Comparison of ENCODE assay signal across 9 cellular contexts in genomic region chr11:2194877-2195755, GRCh38. TPM values are rescaled to one million over a fixed set of nuclear protein-coding genes. Genes with fewer than 3 reads are reported as not detected.
DNase-seq lines count a peak whose midpoint lies in the region; ATAC-seq and TF ChIP-seq lines count a peak whose summit lies in the region.
"Had no signal": no experiment of that assay in that cellular context is flagged by ENCODE, and none has a peak within 500 bp of the region (broad histone marks: within the 10 kb centered on the region; RNA-seq: fewer than 3 reads in every experiment).

No MANE protein-coding gene starts in this region.

- no peaks in the 10 kb centered on the region for H3K9me2 ChIP-seq in Karpas-422 (replicated peaks; ENCODE audit: insufficient read depth, low read length)

- no peak for ATAC-seq in HG02970 (IDR thresholded peaks at IDR 0.05; ENCODE audit: low FRiP score, unreplicated experiment)

- peak; percentile 42 for DNase-seq in Daoy (ENCODE audit: low read depth)
- DNase-seq in Karpas-422, result peak; percentile 75
- peak; percentile 52 for DNase-seq in activated CD4-positive, alpha-beta T cell treated with anti-CD3 and anti-CD28 coated beads, Interleukin-2, amount 10 ng/mL, durations not matched to agents 7 days and 5 days
- DNase-seq in effector CD8-positive, alpha-beta T cell (lab: John Stamatoyannopoulos, UW), result peak; percentile 31
- no peak for DNase-seq in Ammon's horn (ENCODE audit: low spot score)
- DNase-seq in occipital lobe (lab: John Stamatoyannopoulos, UW), result no peak

- TF ChIP-seq CTCF in neutrophil (IDR thresholded peaks at IDR 0.05), result peak; percentile 82

- H3K36me3 Mint-ChIP-seq in activated CD4-positive, alpha-beta T cell treated with anti-CD3 and anti-CD28 coated beads, Interleukin-2, amount 10 ng/mL, durations not matched to agents 7 days and 5 days (ENCODE audit: low read depth), result no peaks in the 10 kb centered on the region

- no peak overlapping the region for H2AFZ ChIP-seq in Karpas-422 (ENCODE audit: low read length)

- H4K20me1 ChIP-seq in Karpas-422 (ENCODE audit: insufficient read depth, low read depth, low read length), result no peaks in the 10 kb centered on the region

- H3K4me1 ChIP-seq in Karpas-422 (ENCODE audit: low read length), result no peaks in the 10 kb centered on the region
- H3K4me1 ChIP-seq in neutrophil (ENCODE audit: control insufficient read depth in 1 of 2, insufficient read depth in 1 of 2, low read depth in 1 of 2, low read length in 1 of 2), result peaks cover 5 to 10% of the 10 kb centered on the region in 2 experiments

- H3K36me3 ChIP-seq in Karpas-422 (ENCODE audit: insufficient read depth, low read length) (no peaks in the 10 kb centered on the region), neutrophil (no peaks in the 10 kb centered on the region)

- no peaks in the 10 kb centered on the region for H3K9me3 Mint-ChIP-seq in activated CD4-positive, alpha-beta T cell treated with anti-CD3 and anti-CD28 coated beads, Interleukin-2, amount 10 ng/mL, durations not matched to agents 7 days and 5 days

- no peaks in the 10 kb centered on the region for H3K27me3 ChIP-seq in Karpas-422 (ENCODE audit: low read length)
- H3K27me3 ChIP-seq in neutrophil, result peaks cover 19% of the 10 kb centered on the region

- H3K9me3 ChIP-seq in Karpas-422 (ENCODE audit: low read length) (no peaks in the 10 kb centered on the region), neutrophil (no peaks in the 10 kb centered on the region)

- peaks cover 10% of the 10 kb centered on the region for H3K27me3 Mint-ChIP-seq in activated CD4-positive, alpha-beta T cell treated with anti-CD3 and anti-CD28 coated beads, Interleukin-2, amount 10 ng/mL, durations not matched to agents 7 days and 5 days

- H3K79me2 ChIP-seq in Karpas-422 (ENCODE audit: low read length), result no peaks in the 10 kb centered on the region

- H3K27ac Mint-ChIP-seq in activated CD4-positive, alpha-beta T cell treated with anti-CD3 and anti-CD28 coated beads, Interleukin-2, amount 10 ng/mL, durations not matched to agents 7 days and 5 days, result no peak overlapping the region

- H3K4me3 Mint-ChIP-seq in activated CD4-positive, alpha-beta T cell treated with anti-CD3 and anti-CD28 coated beads, Interleukin-2, amount 10 ng/mL, durations not matched to agents 7 days and 5 days, result no peak overlapping the region

- H3K27ac ChIP-seq in Karpas-422 (ENCODE audit: low read length) (no peak overlapping the region), neutrophil (no peak overlapping the region)

- H3K9ac ChIP-seq in Karpas-422 (ENCODE audit: low read length), result no peak overlapping the region

- H3K4me3 ChIP-seq in Karpas-422 (ENCODE audit: low read length), result no peak overlapping the region
- no peak overlapping the region for H3K4me3 ChIP-seq in neutrophil (ENCODE audit: low read depth in 1 of 2, low read length in 1 of 2)

- no peak overlapping the region for H3K4me2 ChIP-seq in Karpas-422 (ENCODE audit: low read depth, low read length, poor library complexity, severe bottlenecking)

- POLR2A ChIA-PET in activated CD4-positive, alpha-beta T cell treated with anti-CD3 and anti-CD28 coated beads, Interleukin-2, amount 10 ng/mL, durations not matched to agents 7 days and 5 days (lab: Charles Lee), result no interaction called here

- peaks cover 6% of the 10 kb centered on the region for H3K4me1 Mint-ChIP-seq in activated CD4-positive, alpha-beta T cell treated with anti-CD3 and anti-CD28 coated beads, Interleukin-2, amount 10 ng/mL, durations not matched to agents 7 days and 5 days

- CTCF ChIA-PET in activated CD4-positive, alpha-beta T cell treated with anti-CD3 and anti-CD28 coated beads, Interleukin-2, amount 10 ng/mL, durations not matched to agents 7 days and 5 days (lab: Charles Lee), result interaction anchor here (1.0 to 3.9 kb wide), 6 partner anchors 106 to 501 kb away, joined by 3 to 18 read pairs (median 3); partner anchors contain the start of genes C11orf21, TSPAN32 and TSSC4

RNA-seq across cellular contexts. Expression of gene TH, which starts 23.5 kb away (rescaled TPM):
- total RNA-seq in Daoy (2014; rRNA removed; shearing (Covaris generic)), result not detected in 2 replicates
- not detected in 2 replicates for total RNA-seq in Karpas-422 (2014; rRNA removed; shearing (Covaris generic); ENCODE audit: low replicate concordance)
- not detected for total RNA-seq in activated CD4-positive, alpha-beta T cell treated with anti-CD3 and anti-CD28 coated beads, Interleukin-2, amount 10 ng/mL, durations not matched to agents 7 days and 5 days
- not detected for total RNA-seq in occipital lobe
- total RNA-seq: T-helper 1 cell treated with Interleukin-12 subunit alpha and Interleukin-12 subunit beta and Interleukin-4 antibody, amounts not matched to agents 30 ng/mL and 1 ng/mL, for 36 hours had no signal

RNA-seq across cellular contexts. Expression of gene INS, which starts 34.1 kb away (rescaled TPM):
- not detected in 2 replicates for total RNA-seq in Daoy (2014; rRNA removed; shearing (Covaris generic))
- total RNA-seq in Karpas-422 (2014; rRNA removed; shearing (Covaris generic); ENCODE audit: low replicate concordance), result not detected in 2 replicates
- not detected for total RNA-seq in activated CD4-positive, alpha-beta T cell treated with anti-CD3 and anti-CD28 coated beads, Interleukin-2, amount 10 ng/mL, durations not matched to agents 7 days and 5 days
- not detected for total RNA-seq in occipital lobe
- total RNA-seq: T-helper 1 cell treated with Interleukin-12 subunit alpha and Interleukin-12 subunit beta and Interleukin-4 antibody, amounts not matched to agents 30 ng/mL and 1 ng/mL, for 36 hours had no signal

RNA-seq across cellular contexts. Expression of gene IGF2, which starts 55.9 kb away (rescaled TPM):
- total RNA-seq in Daoy (2014; rRNA removed; shearing (Covaris generic)), result 0.29 and 0.45 TPM in 2 replicates
- not detected in 2 replicates for total RNA-seq in Karpas-422 (2014; rRNA removed; shearing (Covaris generic); ENCODE audit: low replicate concordance)
- under 1 TPM; 0.07 to 0.08 TPM for total RNA-seq in activated CD4-positive, alpha-beta T cell treated with anti-CD3 and anti-CD28 coated beads, Interleukin-2, amount 10 ng/mL, durations not matched to agents 7 days and 5 days
- 25.6 TPM for total RNA-seq in occipital lobe

Comparison
In these comparisons a context has a peak if more than half of its experiments do, and no peak if none do; other contexts are left out.
1. DNase-seq: peak in Daoy (single experiment), Karpas-422 (single experiment), activated CD4-positive, alpha-beta T cell treated with anti-CD3 and anti-CD28 coated beads, Interleukin-2, amount 10 ng/mL, durations not matched to agents 7 days and 5 days (single experiment) and effector CD8-positive, alpha-beta T cell (single experiment); none in Ammon's horn (single experiment) and occipital lobe (single experiment).
2. RNA of gene IGF2, which starts 55.9 kb away (total RNA-seq): 25.6 TPM in occipital lobe (single experiment); 0.29 to 0.45 TPM in Daoy, 0.07 to 0.08 TPM in activated CD4-positive, alpha-beta T cell treated with anti-CD3 and anti-CD28 coated beads, Interleukin-2, amount 10 ng/mL, durations not matched to agents 7 days and 5 days and not detected in Karpas-422; every median in the first group is over 10 times any median in the second.